In the genomic region with DNA sequence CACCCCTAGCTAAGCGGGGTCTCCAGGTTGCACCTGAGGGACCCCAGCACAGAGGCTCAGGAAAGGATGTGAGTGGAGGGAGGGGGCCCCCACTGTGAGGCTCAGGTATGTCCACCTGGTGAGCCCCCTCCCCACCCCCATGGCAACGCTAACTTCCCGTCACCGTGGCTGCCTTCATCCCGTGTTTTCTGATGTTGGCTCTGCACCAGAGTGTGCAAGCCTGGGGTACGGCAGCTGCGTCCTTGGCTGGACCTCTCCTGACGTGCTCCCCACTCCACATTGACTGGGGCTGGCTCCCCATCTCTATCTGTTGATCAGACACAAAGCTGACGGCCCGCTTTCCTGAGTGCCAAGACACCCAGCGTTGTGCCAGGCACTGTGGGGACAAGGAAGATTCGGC, we compare ENCODE assay signal across 24 cellular contexts.
DNase-seq lines count a peak whose midpoint lies in the region; ATAC-seq lines count a peak whose summit lies in the region.
"Had no signal": no experiment of that assay in that cellular context is flagged by ENCODE, and none has a peak within 500 bp of the region (broad histone marks: within the 10 kb centered on the region; RNA-seq: fewer than 3 reads in every experiment).

No MANE protein-coding gene starts in this region.

- no peak overlapping the region for H3K9ac ChIP-seq in neuronal stem cell (ENCODE audit: low read depth, low read length, poor library complexity)
- H3K9ac ChIP-seq: BLaER1 had no signal

- no peak overlapping the region for H3K4me3 ChIP-seq in neuronal stem cell (ENCODE audit: low read length in 2 of 2)
- H3K4me3 ChIP-seq: BLaER1, GM12878 had no signal

- no peak overlapping the region for H2BK5ac ChIP-seq in neuronal stem cell (ENCODE audit: low read length)

- H3K4me3 Mint-ChIP-seq in activated CD8-positive, alpha-beta memory T cell treated with anti-CD3 and anti-CD28 coated beads, Interleukin-2, amount 10 ng/mL, durations not matched to agents 7 days and 5 days: no peak overlapping the region
- H3K4me3 Mint-ChIP-seq: CD14-positive monocyte; CD4-positive, alpha-beta memory T cell; CD4-positive, CD25-positive, alpha-beta regulatory T cell; CD8-positive, alpha-beta memory T cell had no signal

- H2BK15ac ChIP-seq in neuronal stem cell (ENCODE audit: low read length): peak overlapping the region; percentile 28

- H3K23ac ChIP-seq in neuronal stem cell (ENCODE audit: low read depth, low read length, poor library complexity): no peak overlapping the region

- H3K27ac ChIP-seq in neuronal stem cell (replicated peaks; ENCODE audit: low read length): no peak overlapping the region
- H3K27ac ChIP-seq: BLaER1 had no signal

- peaks cover 0 to 3% of the 10 kb centered on the region in 2 donors for H3K4me1 ChIP-seq in neuronal stem cell (ENCODE audit: control insufficient read depth in 2 of 2, insufficient read depth in 1 of 2, low read depth in 1 of 2, low read length in 2 of 2)
- H3K4me1 ChIP-seq: BE2C, BLaER1 had no signal

- H2AK5ac ChIP-seq in neuronal stem cell (ENCODE audit: low read depth, low read length): peak overlapping the region; percentile 58

- H3K27me3 ChIP-seq in neuronal stem cell (ENCODE audit: control insufficient read depth in 3 of 3, insufficient read depth in 3 of 3, low read depth in 1 of 3, low read length in 3 of 3): peaks cover 0 to 3% (median 0%) of the 10 kb centered on the region in 3 experiments
- H3K27me3 ChIP-seq: BE2C, BLaER1 had no signal

- no CpG with 5 or more reads among the region's 12 CpGs for WGBS in neuronal stem cell (ENCODE audit: extremely low coverage in 2 of 2, insufficient read length in 2 of 2, insufficient replicate concordance in 1 of 2), 2 donors

- H3K79me1 ChIP-seq in neuronal stem cell (ENCODE audit: low read depth, low read length): no peaks in the 10 kb centered on the region

- no peaks in the 10 kb centered on the region for H3K27me3 Mint-ChIP-seq in activated CD8-positive, alpha-beta memory T cell treated with anti-CD3 and anti-CD28 coated beads, Interleukin-2, amount 10 ng/mL, durations not matched to agents 7 days and 5 days

- no peak overlapping the region for H2BK120ac ChIP-seq in neuronal stem cell (ENCODE audit: low read depth, low read length)

- no peak overlapping the region for H3K4ac ChIP-seq in neuronal stem cell (ENCODE audit: low read length)

- H4K8ac ChIP-seq in neuronal stem cell (ENCODE audit: low read depth, low read length): no peak overlapping the region

- no peaks in the 10 kb centered on the region for H3K9me3 Mint-ChIP-seq in activated CD8-positive, alpha-beta memory T cell treated with anti-CD3 and anti-CD28 coated beads, Interleukin-2, amount 10 ng/mL, durations not matched to agents 7 days and 5 days (ENCODE audit: low read depth)
- H3K9me3 Mint-ChIP-seq: CD8-positive, alpha-beta memory T cell had no signal

- no peak overlapping the region for H3K14ac ChIP-seq in neuronal stem cell (ENCODE audit: low read length)

- peak overlapping the region; percentile 30 for H2BK12ac ChIP-seq in neuronal stem cell (ENCODE audit: low read length)

- CTCF ChIA-PET in activated CD8-positive, alpha-beta memory T cell treated with anti-CD3 and anti-CD28 coated beads, Interleukin-2, amount 10 ng/mL, durations not matched to agents 7 days and 5 days (lab: Charles Lee): no interaction called here

- no peak overlapping the region for H3K4me2 ChIP-seq in neuronal stem cell (ENCODE audit: insufficient read depth, low read length, poor library complexity, severe bottlenecking)
- H3K4me2 ChIP-seq: BLaER1 had no signal

- H3K36me3 ChIP-seq in neuronal stem cell (replicated peaks in 1 of 2; ENCODE audit: control insufficient read depth in 2 of 2, insufficient read depth in 2 of 2, low read length in 2 of 2): no peaks in the 10 kb centered on the region
- H3K36me3 ChIP-seq: BE2C, BLaER1 had no signal

- peaks cover 0 to 3% of the 10 kb centered on the region in 2 donors for H3K9me3 ChIP-seq in neuronal stem cell (replicated peaks in 1 of 2; ENCODE audit: control insufficient read depth in 2 of 2, insufficient read depth in 1 of 2, low read depth in 1 of 2, low read length in 2 of 2)
- H3K9me3 ChIP-seq: BE2C, BLaER1 had no signal

- H3K27ac Mint-ChIP-seq in activated CD8-positive, alpha-beta memory T cell treated with anti-CD3 and anti-CD28 coated beads, Interleukin-2, amount 10 ng/mL, durations not matched to agents 7 days and 5 days: no peak overlapping the region
- H3K27ac Mint-ChIP-seq: CD14-positive monocyte; CD4-positive, alpha-beta memory T cell; CD4-positive, CD25-positive, alpha-beta regulatory T cell; CD8-positive, alpha-beta memory T cell had no signal

- no peak overlapping the region for H2AFZ ChIP-seq in neuronal stem cell (ENCODE audit: low read length)

- H4K91ac ChIP-seq in neuronal stem cell (ENCODE audit: low read depth, low read length, poor library complexity): no peak overlapping the region

- no peaks in the 10 kb centered on the region for H3K4me1 Mint-ChIP-seq in activated CD8-positive, alpha-beta memory T cell treated with anti-CD3 and anti-CD28 coated beads, Interleukin-2, amount 10 ng/mL, durations not matched to agents 7 days and 5 days
- H3K4me1 Mint-ChIP-seq: CD14-positive monocyte; CD8-positive, alpha-beta memory T cell had no signal

- peak overlapping the region; percentile 8 for H3K18ac ChIP-seq in neuronal stem cell (ENCODE audit: low read length)

- no peak for ATAC-seq in activated CD8-positive, alpha-beta memory T cell treated with anti-CD3 and anti-CD28 coated beads, Interleukin-2, amount 10 ng/mL, durations not matched to agents 7 days and 5 days
- ATAC-seq in HG02938 (IDR thresholded peaks at IDR 0.05; ENCODE audit: unreplicated experiment): no peak
- ATAC-seq in HG03045 (IDR thresholded peaks at IDR 0.05; ENCODE audit: unreplicated experiment): no peak
- ATAC-seq: GM12878 had no signal

- no peaks in the 10 kb centered on the region for H3K36me3 Mint-ChIP-seq in activated CD8-positive, alpha-beta memory T cell treated with anti-CD3 and anti-CD28 coated beads, Interleukin-2, amount 10 ng/mL, durations not matched to agents 7 days and 5 days
- H3K36me3 Mint-ChIP-seq: CD14-positive monocyte; CD4-positive, alpha-beta memory T cell had no signal

- peak; percentile 30 for DNase-seq in activated CD8-positive, alpha-beta memory T cell treated with anti-CD3 and anti-CD28 coated beads, Interleukin-2, amount 50 U/mL, for 48 hours
- no peak for DNase-seq in activated CD8-positive, alpha-beta memory T cell treated with anti-CD3 and anti-CD28 coated beads, Interleukin-2, amount 10 ng/mL, durations not matched to agents 7 days and 5 days
- DNase-seq in mesenteric fat pad (ENCODE audit: low spot score) (peak; percentile 60), neuronal stem cell (ENCODE audit: low spot score) (no peak)
- DNase-seq: 8988T; ACHN; BE2C; C1 segment of cervical spinal cord; CD4-positive, alpha-beta memory T cell; CD4-positive, CD25-positive, alpha-beta regulatory T cell; CD8-positive, alpha-beta memory T cell; COR-L47; DMS 273 treated with DMSO at 0.1 percent for 48 hours; DMS153; DMS53; DMS79; DND-41; EL; GDM1 had no signal

Comparison
In these comparisons a context has a peak if more than half of its experiments do, and no peak if none do; other contexts are left out.
1. DNase-seq: peak in activated CD8-positive, alpha-beta memory T cell treated with anti-CD3 and anti-CD28 coated beads, Interleukin-2, amount 50 U/mL, for 48 hours (single experiment) and mesenteric fat pad (single experiment); none in activated CD8-positive, alpha-beta memory T cell treated with anti-CD3 and anti-CD28 coated beads, Interleukin-2, amount 10 ng/mL, durations not matched to agents 7 days and 5 days (single experiment) and neuronal stem cell (single experiment).